ENCODE assay signal across 28 cellular contexts in genomic region chr20:44401052-44401769, GRCh38. TPM values are rescaled to one million over a fixed set of nuclear protein-coding genes. Genes with fewer than 3 reads are reported as not detected.
DNase-seq lines count a peak whose midpoint lies in the region; TF ChIP-seq lines count a peak whose summit lies in the region.
"Had no signal": no experiment of that assay in that cellular context is flagged by ENCODE, and none has a peak within 500 bp of the region (broad histone marks: within the 10 kb centered on the region; RNA-seq: fewer than 3 reads in every experiment).

No MANE protein-coding gene starts in this region.

- no peaks in the 10 kb centered on the region for H3K27me3 ChIP-seq in mucosa of rectum (ENCODE audit: control insufficient read depth in 2 of 2, insufficient read depth in 2 of 2, low read length in 2 of 2)
- no peaks in the 10 kb centered on the region for H3K27me3 ChIP-seq in effector memory CD4-positive, alpha-beta T cell (replicated peaks; ENCODE audit: control insufficient read depth, insufficient read depth, low read length, poor library complexity, severe bottlenecking)

- TF ChIP-seq CTCF in epithelial cell of proximal tubule (conservative IDR thresholded peaks at IDR 0.05; ENCODE audit: low read depth, low read length) = no peak
- TF ChIP-seq CTCF in type B pancreatic cell (conservative IDR thresholded peaks at IDR 0.05) = no peak
- TF ChIP-seq CTCF in mesothelial cell of epicardium (IDR thresholded peaks at IDR 0.05; ENCODE audit: unreplicated experiment) = no peak

- H3K27me3 Mint-ChIP-seq in type B pancreatic cell (peaks cover 25% of the 10 kb centered on the region), mesothelial cell of epicardium (ENCODE audit: low read depth) (peaks cover 21% of the 10 kb centered on the region)

- no peaks in the 10 kb centered on the region for H3K9me3 ChIP-seq in mucosa of rectum (ENCODE audit: control insufficient read depth in 2 of 2, low read length in 2 of 2)
- H3K9me3 ChIP-seq in effector memory CD4-positive, alpha-beta T cell (ENCODE audit: control insufficient read depth, low read length) = no peaks in the 10 kb centered on the region
- H3K9me3 ChIP-seq: HAP-1 had no signal

- H3K9me3 Mint-ChIP-seq in type B pancreatic cell = no peaks in the 10 kb centered on the region
- H3K9me3 Mint-ChIP-seq in mesothelial cell of epicardium = no peaks in the 10 kb centered on the region
- H3K9me3 Mint-ChIP-seq: stimulated activated memory B cell treated with anti-CD40 and anti-IgM and Interleukin-4, amounts not matched to agents 10 μg/mL and 1 μg/mL and 100 μg/mL, for 72 hours; T-cell had no signal

- H3K27ac ChIP-seq in mucosa of rectum (ENCODE audit: low read depth in 2 of 2, low read length in 2 of 2) = peak overlapping the region; percentile 93 to 96
- H3K27ac ChIP-seq in effector memory CD4-positive, alpha-beta T cell (ENCODE audit: insufficient read depth, low read length, poor library complexity, severe bottlenecking) = no peak overlapping the region
- H3K27ac ChIP-seq: C4-2B had no signal

- H3K36me3 ChIP-seq in mucosa of rectum (ENCODE audit: control insufficient read depth in 2 of 2, insufficient read depth in 2 of 2, low read length in 2 of 2) = peaks cover 8 to 13% of the 10 kb centered on the region in 2 donors
- H3K36me3 ChIP-seq in effector memory CD4-positive, alpha-beta T cell (ENCODE audit: control insufficient read depth, insufficient read depth, low read length) = no peaks in the 10 kb centered on the region
- H3K36me3 ChIP-seq: HAP-1 had no signal

- H3K4me1 ChIP-seq in mucosa of rectum (ENCODE audit: control insufficient read depth in 2 of 2, insufficient read depth in 2 of 2, low read length in 2 of 2) = peaks cover 35 to 90% of the 10 kb centered on the region in 2 donors
- H3K4me1 ChIP-seq in effector memory CD4-positive, alpha-beta T cell (ENCODE audit: control insufficient read depth, insufficient read depth, low read length, poor library complexity, severe bottlenecking) = no peaks in the 10 kb centered on the region
- H3K4me1 ChIP-seq: HAP-1 had no signal

- peak; percentile 52 for DNase-seq in LoVo (ENCODE audit: low spot score)
- no peak for DNase-seq in epithelial cell of proximal tubule (ENCODE audit: low read depth)
- DNase-seq in type B pancreatic cell (ENCODE audit: extremely low spot score, unreplicated experiment) = no peak
- DNase-seq in mesothelial cell of epicardium (ENCODE audit: low spot score in 2 of 2, unreplicated experiment in 2 of 2) = no peak
- DNase-seq in NCI-H1417 treated with DMSO at 0.1 percent for 48 hours (lab: John Stamatoyannopoulos, UW) = no peak
- no peak for DNase-seq in effector memory CD4-positive, alpha-beta T cell
- DNase-seq: activated CD4-positive, alpha-beta T cell treated with anti-CD3 and anti-CD28 coated beads, Interleukin-2, amount 50 U/mL, for 4 hours; activated naive CD4-positive, alpha-beta T cell treated with Interleukin-2 at 50 U/mL for 16 hours; activated T-cell treated with anti-CD3 and anti-CD28 coated beads, Interleukin-2, amount 50 U/mL, for 72 hours; DND-41; Karpas-422; kidney glomerular epithelial cell; MV-4-11; naive B cell; NCI-H1694; NCI-H2171; NCI-H524 treated with DMSO at 0.1 percent for 48 hours; nucleus accumbens; SIG-M5; stimulated activated CD4-positive, alpha-beta T cell treated with anti-CD3 and anti-CD28 coated beads, Interleukin-2, amount 100 ng/mL, for 48 hours; substantia nigra; T-cell had no signal

- H3K9ac ChIP-seq in mucosa of rectum (ENCODE audit: low read depth in 1 of 2, low read length in 2 of 2) = peak overlapping the region; percentile 85 to 97

- H3K27ac Mint-ChIP-seq in type B pancreatic cell (no peak overlapping the region), mesothelial cell of epicardium (no peak overlapping the region)
- H3K27ac Mint-ChIP-seq: activated T-cell treated with anti-CD3 and anti-CD28 coated beads, Interleukin-2, amount 50 U/mL, for 72 hours; naive B cell; stimulated activated memory B cell treated with anti-CD40 and anti-IgM and Interleukin-4, amounts not matched to agents 10 μg/mL and 1 μg/mL and 100 μg/mL, for 72 hours; T-cell had no signal

- H3K4me3 ChIP-seq in epithelial cell of proximal tubule (ENCODE audit: low read depth, low read length) = peak overlapping the region; percentile 54
- peak overlapping the region; percentile 75 to 85 for H3K4me3 ChIP-seq in mucosa of rectum (ENCODE audit: low read length in 2 of 2)
- no peak overlapping the region for H3K4me3 ChIP-seq in effector memory CD4-positive, alpha-beta T cell (ENCODE audit: insufficient read depth, low read depth, low read length, poor library complexity, severe bottlenecking)
- H3K4me3 ChIP-seq: HAP-1 had no signal

- no peaks in the 10 kb centered on the region for H3K36me3 Mint-ChIP-seq in type B pancreatic cell
- no peaks in the 10 kb centered on the region for H3K36me3 Mint-ChIP-seq in mesothelial cell of epicardium
- H3K36me3 Mint-ChIP-seq: naive B cell; stimulated activated memory B cell treated with anti-CD40 and anti-IgM and Interleukin-4, amounts not matched to agents 10 μg/mL and 1 μg/mL and 100 μg/mL, for 72 hours; T-cell had no signal

- peak overlapping the region; percentile 77 for H3K4me3 Mint-ChIP-seq in type B pancreatic cell
- H3K4me3 Mint-ChIP-seq in mesothelial cell of epicardium = no peak overlapping the region
- H3K4me3 Mint-ChIP-seq: activated T-cell treated with anti-CD3 and anti-CD28 coated beads, Interleukin-2, amount 50 U/mL, for 72 hours; naive B cell; stimulated activated memory B cell treated with anti-CD40 and anti-IgM and Interleukin-4, amounts not matched to agents 10 μg/mL and 1 μg/mL and 100 μg/mL, for 72 hours; T-cell had no signal

- H3K4me1 Mint-ChIP-seq in type B pancreatic cell (ENCODE audit: unreplicated experiment) = peaks cover 4% of the 10 kb centered on the region
- H3K4me1 Mint-ChIP-seq in mesothelial cell of epicardium = no peaks in the 10 kb centered on the region
- H3K4me1 Mint-ChIP-seq: stimulated activated memory B cell treated with anti-CD40 and anti-IgM and Interleukin-4, amounts not matched to agents 10 μg/mL and 1 μg/mL and 100 μg/mL, for 72 hours; T-cell had no signal

RNA-seq across cellular contexts. Expression of gene HNF4A, which starts 45.7 kb away (rescaled TPM):
- total RNA-seq in epithelial cell of proximal tubule (not detected in 2 replicates), type B pancreatic cell (ENCODE audit: low replicate concordance) (19.9 and 41.7 TPM in 2 replicates), mesothelial cell of epicardium (0.09 to 0.20 TPM (median 0.13 TPM) in 3 replicates)
- total RNA-seq: activated T-cell treated with anti-CD3 and anti-CD28 coated beads, Interleukin-2, amount 50 U/mL, for 72 hours; dermis microvascular lymphatic vessel endothelial cell; urinary bladder had no signal

Comparison
In these comparisons a context has a peak if more than half of its experiments do, and no peak if none do; other contexts are left out.
1. RNA of gene HNF4A, which starts 45.7 kb away (total RNA-seq): 19.9 to 41.7 TPM in type B pancreatic cell; 0.09 to 0.20 TPM in mesothelial cell of epicardium and not detected in epithelial cell of proximal tubule; every median in the first group is over 10 times any median in the second.